8 cellular contexts compared by ENCODE assay signal in genomic region chr11:119432484-119433368, GRCh38. TPM values are rescaled to one million over a fixed set of nuclear protein-coding genes. Genes with fewer than 3 reads are reported as not detected.
A peak's percentile ranks its signal among the peaks of the same experiment; 100 is the strongest.
DNase-seq lines count a peak whose midpoint lies in the region; ATAC-seq lines count a peak whose summit lies in the region.

No MANE protein-coding gene starts in this region.

- no peaks in the 10 kb centered on the region for H3K27me3 ChIP-seq in adipocyte (replicated peaks; ENCODE audit: control insufficient read depth, insufficient read depth, low read length)

- no peaks in the 10 kb centered on the region for H3K36me3 ChIP-seq in adipocyte (ENCODE audit: control insufficient read depth, insufficient read depth, low read length, severe bottlenecking)

- no peaks in the 10 kb centered on the region for H3K9me3 ChIP-seq in adipocyte (ENCODE audit: control insufficient read depth, low read length)

- peak overlapping the region in 17 of 21 experiments; percentile 4 to 76 (median 52) for H3K27ac ChIP-seq in skin epidermis

- peaks cover 33% of the 10 kb centered on the region for H3K4me1 ChIP-seq in adipocyte (ENCODE audit: control insufficient read depth, insufficient read depth, low read length)

- H3K9ac ChIP-seq in adipocyte (ENCODE audit: low read length): peak overlapping the region; percentile 81

- DNase-seq in H4 (ENCODE audit: low spot score) (peak; percentile 37), adipocyte (ENCODE audit: low read depth) (peak; percentile 77), left cardiac atrium (peak; percentile 20), GF-D8 (lab: John Stamatoyannopoulos, UW) (no peak)
- DNase-seq in effector CD4-positive, alpha-beta T cell: no peak

- H3K4me3 ChIP-seq in adipocyte (ENCODE audit: low read length) (peak overlapping the region; percentile 63), skin epidermis (no peak overlapping the region)

- ATAC-seq in left cardiac atrium: peak; percentile 71 to 93
- no peak for ATAC-seq in GM21529 (IDR thresholded peaks at IDR 0.05; ENCODE audit: unreplicated experiment)
- no peak for ATAC-seq in activated CD4-positive, CD25-positive, alpha-beta regulatory T cell treated with anti-CD3 and anti-CD28 coated beads, Interleukin-2, amount 50 U/mL, for 24 hours

- intact Hi-C loops in left cardiac atrium (cut with DNase I): no loop called here

RNA-seq across cellular contexts. Expression of gene THY1, which starts 9.8 kb away (rescaled TPM):
- 191 and 193 TPM in 2 replicates for total RNA-seq in H4 (2014; rRNA removed; shearing (Covaris generic))
- total RNA-seq in left cardiac atrium: 1 to 10 TPM; 6.1 to 7.0 TPM

RNA-seq across cellular contexts. Expression of gene USP2, which starts 51.2 kb away (rescaled TPM):
- 0.21 and 0.29 TPM in 2 replicates for total RNA-seq in H4 (2014; rRNA removed; shearing (Covaris generic))
- 10 to 100 TPM; 65.8 to 68.8 TPM for total RNA-seq in left cardiac atrium

Comparison
In these comparisons a context has a peak if more than half of its experiments do, and no peak if none do; other contexts are left out.
1. DNase-seq: peak in H4 (single experiment), adipocyte (single experiment) and left cardiac atrium (single experiment); none in GF-D8 (single experiment) and effector CD4-positive, alpha-beta T cell (single experiment).
2. ATAC-seq: peak in left cardiac atrium (2 of 2); none in GM21529 (single experiment) and activated CD4-positive, CD25-positive, alpha-beta regulatory T cell treated with anti-CD3 and anti-CD28 coated beads, Interleukin-2, amount 50 U/mL, for 24 hours (0 of 2).
3. RNA of gene THY1, which starts 9.8 kb away (total RNA-seq): 191 to 193 TPM in H4; 6.1 to 7.0 TPM in left cardiac atrium; every median in the first group is over 10 times any median in the second.
4. RNA of gene USP2, which starts 51.2 kb away (total RNA-seq): 65.8 to 68.8 TPM in left cardiac atrium; 0.21 to 0.29 TPM in H4; every median in the first group is over 10 times any median in the second.